ENCODE assay signal across 19 cellular contexts in genomic region chr19:50667759-50668231, GRCh38. TPM values are rescaled to one million over a fixed set of nuclear protein-coding genes. Genes with fewer than 3 reads are reported as not detected.
"Had no signal": no experiment of that assay in that cellular context is flagged by ENCODE, and none has a peak within 500 bp of the region (broad histone marks: within the 10 kb centered on the region; RNA-seq: fewer than 3 reads in every experiment).

No MANE protein-coding gene starts in this region.

- H3K27ac Mint-ChIP-seq: activated T-helper 17 cell treated with anti-CD3 and anti-CD28 coated beads, Interleukin-2, amount 50 U/mL, for 72 hours; dendritic cell treated with granulocyte-macrophage colony-stimulating factor and Interleukin-4, amounts not matched to agents 40 ng/mL and 50 ng/mL, for 4 days; effector memory CD8-positive, alpha-beta T cell had no signal

- H3K9me3 ChIP-seq: gastrocnemius medialis, heart left ventricle, neutrophil, upper lobe of left lung had no signal

- H3K4me1 ChIP-seq: gastrocnemius medialis had no signal

- H3K27ac ChIP-seq: gastrocnemius medialis, heart left ventricle, neutrophil, upper lobe of left lung had no signal

- DNase-seq: activated naive CD4-positive, alpha-beta T cell treated with Interleukin-2 at 50 U/mL for 16 hours; aorta; cerebellar nuclear complex; effector memory CD8-positive, alpha-beta T cell; gastrocnemius medialis; heart left ventricle; islet precursor cell; mammary epithelial cell; stimulated activated CD4-positive, alpha-beta T cell treated with anti-CD3 and anti-CD28 coated beads, Interleukin-15, amount 100 ng/mL, for 24 hours; stimulated activated CD4-positive, alpha-beta T cell treated with anti-CD3 and anti-CD28 coated beads, Interleukin-4, amount 100 ng/mL, for 1 hour; stimulated activated naive CD4-positive, alpha-beta T cell had no signal

- H3K9me3 Mint-ChIP-seq: activated T-helper 17 cell treated with anti-CD3 and anti-CD28 coated beads, Interleukin-2, amount 50 U/mL, for 72 hours; dendritic cell treated with granulocyte-macrophage colony-stimulating factor and Interleukin-4, amounts not matched to agents 40 ng/mL and 50 ng/mL, for 4 days; effector memory CD8-positive, alpha-beta T cell had no signal

- ATAC-seq: activated CD4-positive, CD25-positive, alpha-beta regulatory T cell treated with anti-CD3 and anti-CD28 coated beads, Interleukin-2, amount 50 U/mL, for 24 hours; activated T-helper 17 cell treated with anti-CD3 and anti-CD28 coated beads, Interleukin-2, amount 50 U/mL, for 72 hours; effector memory CD8-positive, alpha-beta T cell; gastrocnemius medialis; heart left ventricle; left lobe of liver had no signal

- H3K4me1 Mint-ChIP-seq: activated T-helper 17 cell treated with anti-CD3 and anti-CD28 coated beads, Interleukin-2, amount 50 U/mL, for 72 hours had no signal

- H3K36me3 ChIP-seq: gastrocnemius medialis, heart left ventricle, neutrophil, upper lobe of left lung had no signal

- H3K4me3 ChIP-seq: gastrocnemius medialis, upper lobe of left lung had no signal

- H3K4me3 Mint-ChIP-seq: activated T-helper 17 cell treated with anti-CD3 and anti-CD28 coated beads, Interleukin-2, amount 50 U/mL, for 72 hours; dendritic cell treated with granulocyte-macrophage colony-stimulating factor and Interleukin-4, amounts not matched to agents 40 ng/mL and 50 ng/mL, for 4 days; effector memory CD8-positive, alpha-beta T cell had no signal

RNA-seq across cellular contexts. Expression of gene C19orf81, which starts 18.6 kb away (rescaled TPM):
- total RNA-seq: activated T-helper 17 cell treated with anti-CD3 and anti-CD28 coated beads, Interleukin-2, amount 50 U/mL, for 72 hours; aorta; gastrocnemius medialis; left lobe of liver; mammary epithelial cell; skeletal muscle tissue had no signal
- polyA plus RNA-seq: aorta, heart left ventricle, mammary epithelial cell had no signal

RNA-seq across cellular contexts. Expression of gene SYT3, which starts 28.1 kb away (rescaled TPM):
- total RNA-seq: activated T-helper 17 cell treated with anti-CD3 and anti-CD28 coated beads, Interleukin-2, amount 50 U/mL, for 72 hours; epithelial cell of proximal tubule; left lobe of liver; mammary epithelial cell; skeletal muscle tissue had no signal
- polyA plus RNA-seq: aorta, mammary epithelial cell had no signal

RNA-seq across cellular contexts. Expression of gene SHANK1, which starts 51.8 kb away (rescaled TPM):
- total RNA-seq: activated T-helper 17 cell treated with anti-CD3 and anti-CD28 coated beads, Interleukin-2, amount 50 U/mL, for 72 hours had no signal
